ENCODE assay signal across 8 cellular contexts in genomic region chr12:123385536-123385935, GRCh38. TPM values are rescaled to one million over a fixed set of nuclear protein-coding genes. Genes with fewer than 3 reads are reported as not detected.
DNase-seq lines count a peak whose midpoint lies in the region; ATAC-seq and TF ChIP-seq lines count a peak whose summit lies in the region.
"Not testable (repeated sequence)": the region's sequence is repeated elsewhere in the genome, so short reads cannot be mapped to it uniquely, and the experiment has no call there.

No MANE protein-coding gene starts in this region.

- not testable (repeated sequence) for H3K9me2 ChIP-seq in GM23338 (ENCODE audit: insufficient read depth)

- H3K4me1 Mint-ChIP-seq in GM23338 (peaks cover 20% of the 10 kb centered on the region), chondrocyte (ENCODE audit: low read depth) (peaks cover 27% of the 10 kb centered on the region), immature natural killer cell (peaks cover 33 to 39% of the 10 kb centered on the region in 2 donors), osteocyte (ENCODE audit: unreplicated experiment) (peaks cover 32% of the 10 kb centered on the region)
- peaks cover 30% of the 10 kb centered on the region for H3K4me1 Mint-ChIP-seq in activated T-cell treated with anti-CD3 and anti-CD28 coated beads, Interleukin-2, amount 50 U/mL, for 24 hours (ENCODE audit: low read depth)

- not testable (repeated sequence) for ATAC-seq in GM23338; RWPE2 (ENCODE audit: low read depth)

- H3K27ac Mint-ChIP-seq in GM23338; activated T-cell treated with anti-CD3 and anti-CD28 coated beads, Interleukin-2, amount 50 U/mL, for 24 hours: not testable (repeated sequence)
- H3K27ac Mint-ChIP-seq in chondrocyte (ENCODE audit: unreplicated experiment): peak overlapping the region; percentile 32
- H3K27ac Mint-ChIP-seq in immature natural killer cell: peak overlapping the region in 1 of 6 donors; percentile 17
- peak overlapping the region; percentile 86 for H3K27ac Mint-ChIP-seq in osteocyte (ENCODE audit: unreplicated experiment)

- H3K4me3 Mint-ChIP-seq in GM23338 (peak overlapping the region; percentile 93; the same call in 2 of the 3 replicates), immature natural killer cell (peak overlapping the region in 3 of 5 donors; percentile 27 to 44 (median 32))
- peak overlapping the region; percentile 92 for H3K4me3 Mint-ChIP-seq in activated T-cell treated with anti-CD3 and anti-CD28 coated beads, Interleukin-2, amount 50 U/mL, for 24 hours
- not testable (repeated sequence) for H3K4me3 Mint-ChIP-seq in chondrocyte (ENCODE audit: unreplicated experiment); osteocyte (ENCODE audit: unreplicated experiment)

- not testable (repeated sequence) for TF ChIP-seq CTCF in GM23338 (conservative IDR thresholded peaks at IDR 0.05; ENCODE audit: low read depth in 2 of 2); RWPE2 (IDR thresholded peaks at IDR 0.05; ENCODE audit: poor library complexity, severe bottlenecking); chondrocyte (IDR thresholded peaks at IDR 0.05); osteocyte (IDR thresholded peaks at IDR 0.05)

- not testable (repeated sequence) for H3K36me3 ChIP-seq in BLaER1 treated with 17β-estradiol and CSF1 and Interleukin-3, amounts not matched to agents 10 nM and 100 nM; GM23338 (ENCODE audit: insufficient read depth)
- H3K36me3 ChIP-seq in MG63 (peaks cover 10% of the 10 kb centered on the region), RWPE2 (ENCODE audit: low read depth) (peaks cover 10% of the 10 kb centered on the region)

- not testable (repeated sequence) for H3K9ac ChIP-seq in BLaER1 treated with 17β-estradiol and CSF1 and Interleukin-3, amounts not matched to agents 10 nM and 100 nM

- H3K4me2 ChIP-seq in BLaER1 treated with 17β-estradiol and CSF1 and Interleukin-3, amounts not matched to agents 10 nM and 100 nM: peak overlapping the region in 10 of 11 experiments; percentile 4 to 100 (median 96); a peak in 19 of 22 replicates
- H3K4me2 ChIP-seq in GM23338: peak overlapping the region; percentile 90; the same call in 1 of the 2 replicates

- H3K4me3 ChIP-seq in BLaER1 treated with 17β-estradiol and CSF1 and Interleukin-3, amounts not matched to agents 10 nM and 100 nM; RWPE2 (ENCODE audit: severe bottlenecking): not testable (repeated sequence)
- H3K4me3 ChIP-seq in GM23338 (peak overlapping the region; percentile 98; the same call in 1 of the 2 replicates), MG63 (peak overlapping the region; percentile 76)

- peaks cover 28% of the 10 kb centered on the region for H3F3A ChIP-seq in GM23338 (replicated peaks; ENCODE audit: low read depth)

- H3K27me3 ChIP-seq in BLaER1 treated with 17β-estradiol and CSF1 and Interleukin-3, amounts not matched to agents 10 nM and 100 nM; MG63; RWPE2 (ENCODE audit: insufficient read depth, poor library complexity, severe bottlenecking): not testable (repeated sequence)
- H3K27me3 ChIP-seq in GM23338 (ENCODE audit: insufficient read depth): peaks cover 20% of the 10 kb centered on the region

- not testable (repeated sequence) for DNase-seq in GM23338 (ENCODE audit: low spot score); MG63; RWPE2 (ENCODE audit: low spot score); activated T-cell treated with anti-CD3 and anti-CD28 coated beads, Interleukin-2, amount 50 U/mL, for 24 hours; chondrocyte (ENCODE audit: low spot score); immature natural killer cell; osteocyte (ENCODE audit: extremely low spot score, unreplicated experiment)

- H3K9me3 ChIP-seq in BLaER1 treated with 17β-estradiol and CSF1 and Interleukin-3, amounts not matched to agents 10 nM and 100 nM (replicated peaks in 1 of 11); MG63; RWPE2 (ENCODE audit: severe bottlenecking): not testable (repeated sequence)

- peaks cover 32% of the 10 kb centered on the region for H3K79me2 ChIP-seq in GM23338 (replicated peaks; ENCODE audit: insufficient read depth)

- H3K36me3 Mint-ChIP-seq in GM23338 (ENCODE audit: low read depth); chondrocyte (ENCODE audit: low read depth); immature natural killer cell; osteocyte (ENCODE audit: unreplicated experiment): not testable (repeated sequence)
- peaks cover 19% of the 10 kb centered on the region for H3K36me3 Mint-ChIP-seq in activated T-cell treated with anti-CD3 and anti-CD28 coated beads, Interleukin-2, amount 50 U/mL, for 24 hours (ENCODE audit: low read depth)

- not testable (repeated sequence) for H2AFZ ChIP-seq in GM23338

- peaks cover 39% of the 10 kb centered on the region for H3K27me3 Mint-ChIP-seq in GM23338 (ENCODE audit: insufficient read depth, low read depth, poor library complexity)
- not testable (repeated sequence) for H3K27me3 Mint-ChIP-seq in activated T-cell treated with anti-CD3 and anti-CD28 coated beads, Interleukin-2, amount 50 U/mL, for 24 hours; chondrocyte (ENCODE audit: low read depth); immature natural killer cell (ENCODE audit: low read depth in 3 of 3); osteocyte (ENCODE audit: unreplicated experiment)

- H3K9me3 Mint-ChIP-seq in GM23338; activated T-cell treated with anti-CD3 and anti-CD28 coated beads, Interleukin-2, amount 50 U/mL, for 24 hours; chondrocyte (ENCODE audit: low read depth); immature natural killer cell; osteocyte (ENCODE audit: unreplicated experiment): not testable (repeated sequence)

- H3K27ac ChIP-seq in BLaER1 treated with 17β-estradiol and CSF1 and Interleukin-3, amounts not matched to agents 10 nM and 100 nM; GM23338 (ENCODE audit: low read depth): not testable (repeated sequence)
- H3K27ac ChIP-seq in RWPE2 (ENCODE audit: poor library complexity, severe bottlenecking): peak overlapping the region; percentile 60

- peaks cover 39 to 56% (median 51%) of the 10 kb centered on the region in 10 experiments for H3K4me1 ChIP-seq in BLaER1 treated with 17β-estradiol and CSF1 and Interleukin-3, amounts not matched to agents 10 nM and 100 nM
- peaks cover 19% of the 10 kb centered on the region; the same call in 1 of the 2 replicates for H3K4me1 ChIP-seq in GM23338 (ENCODE audit: insufficient read depth)
- not testable (repeated sequence) for H3K4me1 ChIP-seq in RWPE2 (ENCODE audit: insufficient read depth, poor library complexity, severe bottlenecking)

- peaks cover 6 to 12% (median 10%) of the 10 kb centered on the region in 11 experiments; a peak in 19 of 22 replicates for H4K20me1 ChIP-seq in BLaER1 treated with 17β-estradiol and CSF1 and Interleukin-3, amounts not matched to agents 10 nM and 100 nM
- peaks cover 22% of the 10 kb centered on the region for H4K20me1 ChIP-seq in GM23338 (replicated peaks; ENCODE audit: insufficient read depth)

RNA-seq across cellular contexts. Expression of gene KMT5A, which starts 1.6 kb away (rescaled TPM):
- total RNA-seq in GM23338 (2014; rRNA removed; shearing (Covaris generic)): 29.0 and 29.3 TPM in 2 replicates
- polyA plus RNA-seq in GM23338 (2016; fragmentation: Nextera tagmentation; extraction: Ambion mirVana) (12.9 and 19.0 TPM in 2 replicates), immature natural killer cell (1 to 10 TPM in 2 of 3 donors, under 1 TPM in 1; 0.16 to 6.1 (median 3.2) TPM)
- 53.0 and 76.8 TPM in 2 replicates for total RNA-seq in MG63 (2014; rRNA removed; shearing (Covaris generic); ENCODE audit: low replicate concordance)
- total RNA-seq in chondrocyte (43.8 to 49.5 TPM (median 47.1 TPM) in 3 replicates), osteocyte (42.5 and 45.6 TPM in 2 replicates)

RNA-seq across cellular contexts. Expression of gene SBNO1, which starts 20.9 kb away (rescaled TPM):
- 49.1 and 49.5 TPM in 2 replicates for total RNA-seq in GM23338 (2014; rRNA removed; shearing (Covaris generic))
- polyA plus RNA-seq in GM23338 (2016; fragmentation: Nextera tagmentation; extraction: Ambion mirVana): 25.3 and 34.9 TPM in 2 replicates
- 9.7 and 13.8 TPM in 2 replicates for total RNA-seq in MG63 (2014; rRNA removed; shearing (Covaris generic); ENCODE audit: low replicate concordance)
- total RNA-seq in chondrocyte: 33.5 to 37.7 TPM (median 37.3 TPM) in 3 replicates
- polyA plus RNA-seq in immature natural killer cell: 10 to 100 TPM; 20.0 to 34.3 (median 26.9) TPM
- total RNA-seq in osteocyte: 34.8 and 36.0 TPM in 2 replicates

RNA-seq across cellular contexts. Expression of gene RILPL2, which starts 50.9 kb away (rescaled TPM):
- 0.58 and 1.4 TPM in 2 replicates for total RNA-seq in GM23338 (2014; rRNA removed; shearing (Covaris generic))
- 1.8 and 2.0 TPM in 2 replicates for polyA plus RNA-seq in GM23338 (2016; fragmentation: Nextera tagmentation; extraction: Ambion mirVana)
- 1.9 and 3.5 TPM in 2 replicates for total RNA-seq in MG63 (2014; rRNA removed; shearing (Covaris generic); ENCODE audit: low replicate concordance)
- total RNA-seq in chondrocyte: 3.1 to 4.2 TPM (median 3.8 TPM) in 3 replicates
- polyA plus RNA-seq in immature natural killer cell: 1 to 10 TPM; 4.7 to 6.5 (median 6.5) TPM
- total RNA-seq in osteocyte: 4.1 and 4.4 TPM in 2 replicates
